Comparison of ENCODE assay signal across 16 cellular contexts in the genomic region with DNA sequence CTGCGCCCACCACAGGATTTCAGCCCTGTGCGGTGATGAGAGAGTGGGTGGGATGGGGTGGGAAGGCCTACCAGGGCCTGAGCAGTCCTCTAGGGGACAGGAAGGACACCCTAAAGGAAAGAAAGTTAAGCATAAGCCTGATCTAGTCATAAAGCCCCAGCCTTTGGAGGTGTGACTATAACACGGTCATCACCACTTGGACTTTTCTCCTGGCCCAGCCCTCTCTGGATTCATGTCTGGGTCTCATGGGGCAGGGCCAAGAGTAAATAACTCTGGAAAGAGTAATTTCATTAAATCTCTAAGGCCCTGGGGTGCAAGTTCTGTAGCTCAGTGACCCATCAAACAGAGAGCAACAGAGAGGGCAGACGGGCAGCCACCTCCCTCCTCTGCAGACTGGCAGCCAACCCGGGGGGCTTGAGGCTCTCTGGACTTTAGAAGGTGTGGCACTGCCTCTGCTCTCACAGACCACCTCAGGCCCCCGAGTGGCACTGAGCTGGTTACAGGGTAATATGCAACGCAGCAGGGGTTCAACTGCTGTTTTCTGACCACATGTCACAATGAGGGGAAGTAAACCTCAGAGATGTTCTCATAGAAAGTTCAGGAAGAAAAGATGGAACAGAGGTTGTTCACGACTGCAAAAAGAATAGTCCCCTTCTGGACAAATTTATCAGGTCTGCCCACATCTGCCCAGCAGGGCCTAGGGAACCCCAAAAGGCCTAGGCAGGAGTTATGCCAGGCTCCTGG. TPM values are rescaled to one million over a fixed set of nuclear protein-coding genes. Genes with fewer than 3 reads are reported as not detected.
"Had no signal": no experiment of that assay in that cellular context is flagged by ENCODE, and none has a peak within 500 bp of the region (broad histone marks: within the 10 kb centered on the region; RNA-seq: fewer than 3 reads in every experiment).

No MANE protein-coding gene starts in this region.

- H3K9me3 Mint-ChIP-seq: activated naive CD4-positive, alpha-beta T cell treated with anti-CD3 and anti-CD28 coated beads, Interleukin-2, amount 50 U/mL, for 72 hours; activated T-cell treated with anti-CD3 and anti-CD28 coated beads, Interleukin-2, amount 50 U/mL, for 4 hours; stimulated activated naive B cell treated with anti-CD40 and anti-IgM and Interleukin-4, amounts not matched to agents 10 μg/mL and 1 μg/mL and 100 μg/mL, for 72 hours had no signal

- H3K36me3 Mint-ChIP-seq: activated naive CD4-positive, alpha-beta T cell treated with anti-CD3 and anti-CD28 coated beads, Interleukin-2, amount 50 U/mL, for 72 hours; stimulated activated naive B cell treated with anti-CD40 and anti-IgM and Interleukin-4, amounts not matched to agents 10 μg/mL and 1 μg/mL and 100 μg/mL, for 72 hours had no signal

- H3K9me3 ChIP-seq: gastrocnemius medialis, heart right ventricle had no signal

- DNase-seq: activated effector memory CD4-positive, alpha-beta T cell treated with anti-CD3 and anti-CD28 coated beads, Interleukin-2, amount 50 U/mL, for 16 hours; activated T-cell treated with anti-CD3 and anti-CD28 coated beads, Interleukin-2, amount 50 U/mL, for 4 hours; amygdala; brain microvascular endothelial cell; cerebellar nuclear complex; gastrocnemius medialis; heart right ventricle; posterior cingulate gyrus; right cardiac atrium; stimulated activated naive B cell treated with anti-CD40 and anti-IgM and Interleukin-4, amounts not matched to agents 10 μg/mL and 1 μg/mL and 100 μg/mL, for 72 hours; substantia nigra; T-helper 17 cell; trophoblast cell had no signal

- H3K36me3 ChIP-seq: brain microvascular endothelial cell, gastrocnemius medialis, heart right ventricle had no signal

- ATAC-seq: activated naive CD4-positive, alpha-beta T cell treated with anti-CD3 and anti-CD28 coated beads, Interleukin-2, amount 50 U/mL, for 72 hours; activated T-cell treated with anti-CD3 and anti-CD28 coated beads, Interleukin-2, amount 50 U/mL, for 4 hours; gastrocnemius medialis; heart right ventricle; right cardiac atrium; stimulated activated naive B cell treated with anti-CD40 and anti-IgM and Interleukin-4, amounts not matched to agents 10 μg/mL and 1 μg/mL and 100 μg/mL, for 72 hours; T-helper 17 cell had no signal

- H3K4me3 ChIP-seq: gastrocnemius medialis, heart right ventricle had no signal

- H3K4me1 ChIP-seq: gastrocnemius medialis had no signal

- H3K27ac ChIP-seq: brain microvascular endothelial cell, gastrocnemius medialis, heart right ventricle had no signal

- H3K4me3 Mint-ChIP-seq: activated T-cell treated with anti-CD3 and anti-CD28 coated beads, Interleukin-2, amount 50 U/mL, for 4 hours; stimulated activated naive B cell treated with anti-CD40 and anti-IgM and Interleukin-4, amounts not matched to agents 10 μg/mL and 1 μg/mL and 100 μg/mL, for 72 hours; T-helper 17 cell had no signal

- FAIRE-seq: TTC549 had no signal

- H3K27ac Mint-ChIP-seq: T-helper 17 cell had no signal

- H3K27me3 Mint-ChIP-seq: T-helper 17 cell had no signal

RNA-seq across cellular contexts. Expression of gene TGFA, which starts 41.5 kb away (rescaled TPM):
- total RNA-seq: fibroblast of lung had no signal
